9 cellular contexts compared by ENCODE assay signal in the genomic region with DNA sequence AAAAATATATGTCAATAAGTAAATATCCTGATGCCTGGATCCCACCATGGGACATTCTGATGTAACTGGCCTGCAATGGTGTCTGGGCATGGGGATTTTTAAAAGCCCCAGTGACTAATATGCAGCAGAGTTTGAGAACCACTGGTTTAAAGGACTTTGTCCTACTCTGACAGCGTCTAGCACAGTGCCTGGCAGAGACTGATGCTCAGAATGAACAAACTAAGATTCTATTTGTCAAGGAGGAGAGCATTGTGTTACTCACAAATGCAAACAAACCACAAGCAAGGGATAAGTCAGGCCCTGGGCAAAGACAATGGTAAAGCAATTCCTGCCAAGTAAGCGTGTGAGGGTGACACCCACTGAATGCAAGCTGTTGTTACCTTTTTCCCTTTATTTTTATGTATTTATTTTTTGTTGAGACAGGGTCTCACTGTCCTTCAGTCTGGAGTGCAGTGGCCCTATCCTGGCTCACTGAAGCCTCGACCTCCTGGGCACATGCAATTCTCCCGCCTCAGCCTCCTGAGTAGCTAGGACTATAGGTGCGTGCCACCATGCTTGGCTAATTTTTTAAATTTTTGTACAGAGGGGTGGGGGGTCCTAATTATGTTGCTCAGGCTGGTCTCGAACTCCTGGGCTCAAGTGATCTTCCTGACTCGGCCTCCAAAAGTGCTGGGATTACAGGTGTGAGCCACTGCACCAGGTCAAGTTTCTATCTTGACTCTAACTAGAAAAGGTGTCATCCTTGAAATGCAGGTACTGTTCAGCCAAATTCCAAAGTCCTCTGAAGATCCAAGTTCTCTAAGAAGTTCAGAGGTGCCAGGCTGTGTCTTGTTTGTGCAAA. TPM values are rescaled to one million over a fixed set of nuclear protein-coding genes. Genes with fewer than 3 reads are reported as not detected.
DNase-seq lines count a peak whose midpoint lies in the region; ATAC-seq, FAIRE-seq and TF ChIP-seq lines count a peak whose summit lies in the region.
"Had no signal": no experiment of that assay in that cellular context is flagged by ENCODE, and none has a peak within 500 bp of the region (broad histone marks: within the 10 kb centered on the region; RNA-seq: fewer than 3 reads in every experiment).

No MANE protein-coding gene starts in this region.

- no peak overlapping the region for H4K91ac ChIP-seq in neuronal stem cell (ENCODE audit: low read depth, low read length, poor library complexity)

- peaks cover 16% of the 10 kb centered on the region for H3K36me3 Mint-ChIP-seq in Calu3 (ENCODE audit: insufficient read depth, unreplicated experiment)

- no peak overlapping the region for H2BK5ac ChIP-seq in neuronal stem cell (ENCODE audit: low read length)

- peak overlapping the region; percentile 78 for H3K4me2 ChIP-seq in OCI-LY3 (ENCODE audit: low read length)
- H3K4me2 ChIP-seq in neuronal stem cell (ENCODE audit: insufficient read depth, low read length, poor library complexity, severe bottlenecking): no peak overlapping the region

- H3K4me3 Mint-ChIP-seq in Calu3 (ENCODE audit: low read depth, unreplicated experiment): peak overlapping the region; percentile 82

- H3K27me3 Mint-ChIP-seq in Calu3 (ENCODE audit: unreplicated experiment): no peaks in the 10 kb centered on the region

- H2AFZ ChIP-seq in OCI-LY3 (ENCODE audit: low read depth, low read length) (peak overlapping the region; percentile 99), neuronal stem cell (ENCODE audit: low read length) (peak overlapping the region; percentile 99)

- no peaks in the 10 kb centered on the region for H4K20me1 ChIP-seq in OCI-LY3 (ENCODE audit: insufficient read depth, low read length)

- peaks cover 12% of the 10 kb centered on the region for H3K4me1 Mint-ChIP-seq in Calu3 (ENCODE audit: low read depth, unreplicated experiment)

- H3K9me3 ChIP-seq in OCI-LY3 (ENCODE audit: insufficient read depth, low read length) (peaks cover 13% of the 10 kb centered on the region), ectodermal cell (ENCODE audit: control insufficient read depth, low read length) (no peaks in the 10 kb centered on the region), neuronal stem cell (replicated peaks in 1 of 2; ENCODE audit: control insufficient read depth in 2 of 2, insufficient read depth in 1 of 2, low read depth in 1 of 2, low read length in 2 of 2) (peaks cover 6 to 7% of the 10 kb centered on the region in 2 donors)

- H3K4me3 ChIP-seq in OCI-LY3 (ENCODE audit: low read length) (peak overlapping the region; percentile 82), ectodermal cell (ENCODE audit: insufficient read depth, low read depth, low read length) (peak overlapping the region; percentile 71), neuronal stem cell (ENCODE audit: low read length in 2 of 2) (peak overlapping the region in 1 of 2 donors; percentile 61)

- no peak for FAIRE-seq in D721Med (lab: Jason Lieb, UNC)
- FAIRE-seq: endometrium had no signal

- peak overlapping the region; percentile 58 for H3K14ac ChIP-seq in neuronal stem cell (ENCODE audit: low read length)

- H3K27me3 ChIP-seq in OCI-LY3 (ENCODE audit: low read depth, low read length) (no peaks in the 10 kb centered on the region), ectodermal cell (ENCODE audit: control insufficient read depth, insufficient read depth, low read length, poor library complexity, severe bottlenecking) (peaks cover 23% of the 10 kb centered on the region), neuronal stem cell (ENCODE audit: control insufficient read depth in 3 of 3, insufficient read depth in 3 of 3, low read depth in 1 of 3, low read length in 3 of 3) (peaks cover 0 to 29% (median 15%) of the 10 kb centered on the region in 3 experiments)

- no peak overlapping the region for H2AK5ac ChIP-seq in neuronal stem cell (ENCODE audit: low read depth, low read length)

- TF ChIP-seq CTCF in Calu3 (IDR thresholded peaks at IDR 0.05; ENCODE audit: unreplicated experiment) (no peak), OCI-LY3 (IDR thresholded peaks at IDR 0.05; ENCODE audit: low read depth, low read length) (no peak), D721Med (IDR thresholded peaks at IDR 0.05; ENCODE audit: insufficient read depth, missing control alignments) (no peak)

- H3K27ac ChIP-seq in OCI-LY3 (ENCODE audit: low read length) (no peak overlapping the region), ectodermal cell (ENCODE audit: insufficient read depth, low read depth, low read length, poor library complexity, severe bottlenecking) (no peak overlapping the region), neuronal stem cell (replicated peaks; ENCODE audit: low read length) (no peak overlapping the region)

- H3K4me1 ChIP-seq in OCI-LY3 (ENCODE audit: low read length) (peaks cover 12% of the 10 kb centered on the region), ectodermal cell (ENCODE audit: control insufficient read depth, insufficient read depth, low read length) (peaks cover 4% of the 10 kb centered on the region), neuronal stem cell (ENCODE audit: control insufficient read depth in 2 of 2, insufficient read depth in 1 of 2, low read depth in 1 of 2, low read length in 2 of 2) (peaks cover 3% of the 10 kb centered on the region in 2 donors)

- H3K79me2 ChIP-seq in OCI-LY3 (ENCODE audit: low read length): peaks cover 17% of the 10 kb centered on the region

- peaks cover 3% of the 10 kb centered on the region for H3K36me3 ChIP-seq in OCI-LY3 (replicated peaks; ENCODE audit: low read depth, low read length)
- H3K36me3 ChIP-seq in ectodermal cell (ENCODE audit: control insufficient read depth, insufficient read depth, low read length): no peaks in the 10 kb centered on the region
- H3K36me3 ChIP-seq in neuronal stem cell (replicated peaks in 1 of 2; ENCODE audit: control insufficient read depth in 2 of 2, insufficient read depth in 2 of 2, low read length in 2 of 2): no peaks in the 10 kb centered on the region

- WGBS in ectodermal cell, 2 experiments: 91 to 94% methylated on average over 7 of the region's 7 CpGs
- no CpG with 5 or more reads among the region's 7 CpGs for WGBS in neuronal stem cell (ENCODE audit: extremely low coverage in 2 of 2, insufficient read length in 2 of 2, insufficient replicate concordance in 1 of 2), 2 donors

- DNase-seq in Calu3 (peak; percentile 19), neuronal stem cell (ENCODE audit: low spot score) (no peak), D721Med (ENCODE audit: insufficient read length, low spot score) (no peak)
- no peak for DNase-seq in stimulated activated CD4-positive, alpha-beta T cell treated with anti-CD3 and anti-CD28 coated beads, Interleukin-4, amount 100 ng/mL, for 24 hours

- no TSS peak for BruUV-seq in Calu3 (replicated peaks; lab: Mats Ljungman, UMichigan)

- peak overlapping the region; percentile 94 for H3K18ac ChIP-seq in neuronal stem cell (ENCODE audit: low read length)

- H2BK12ac ChIP-seq in neuronal stem cell (ENCODE audit: low read length): peak overlapping the region; percentile 97

- no peak overlapping the region for H3K23ac ChIP-seq in neuronal stem cell (ENCODE audit: low read depth, low read length, poor library complexity)

- H3K9ac ChIP-seq in OCI-LY3 (ENCODE audit: low read length): peak overlapping the region; percentile 45
- H3K9ac ChIP-seq in neuronal stem cell (ENCODE audit: low read depth, low read length, poor library complexity): no peak overlapping the region

- H2BK15ac ChIP-seq in neuronal stem cell (ENCODE audit: low read length): no peak overlapping the region

- CTCF ChIA-PET in Calu3 (lab: Charles Lee): interaction anchor here (1.0 kb wide), 1 partner anchor 137 kb away, joined by 3 read pairs; no protein-coding TSS in a partner anchor

- H3K79me1 ChIP-seq in neuronal stem cell (ENCODE audit: low read depth, low read length): no peaks in the 10 kb centered on the region

- intact Hi-C loops in Calu3 (cut with micrococcal nuclease; ENCODE audit: unreplicated experiment): no loop called here

- no peak overlapping the region for H2BK120ac ChIP-seq in neuronal stem cell (ENCODE audit: low read depth, low read length)

- no peaks in the 10 kb centered on the region for H3K9me3 Mint-ChIP-seq in Calu3 (ENCODE audit: low read depth, unreplicated experiment)

- H4K8ac ChIP-seq in neuronal stem cell (ENCODE audit: low read depth, low read length): peak overlapping the region; percentile 97

- H3K4ac ChIP-seq in neuronal stem cell (ENCODE audit: low read length): no peak overlapping the region

- ATAC-seq in GM21447 (IDR thresholded peaks at IDR 0.05; ENCODE audit: unreplicated experiment) (no peak), GM21381 (IDR thresholded peaks at IDR 0.05; ENCODE audit: unreplicated experiment) (no peak)

- H3K27ac Mint-ChIP-seq in Calu3 (ENCODE audit: unreplicated experiment): peak overlapping the region; percentile 81

RNA-seq across cellular contexts. Expression of a gene that starts 0.9 kb away (rescaled TPM):
- 13.4 and 16.7 TPM in 2 replicates for total RNA-seq in Calu3 (2022)
- polyA plus RNA-seq in ectodermal cell (2013, experiment 1 of 4): 3.6 TPM
- polyA plus RNA-seq in ectodermal cell (2013, experiment 2 of 4): 3.1 TPM
- polyA plus RNA-seq in ectodermal cell (2013, experiment 3 of 4): 3.1 TPM
- polyA plus RNA-seq in ectodermal cell (2013, experiment 4 of 4): 3.0 TPM
- polyA plus RNA-seq in neuronal stem cell (2013, experiment 1 of 2): 1.7 TPM
- polyA plus RNA-seq in neuronal stem cell (2013, experiment 2 of 2): 1.8 TPM
